In the genomic region with DNA sequence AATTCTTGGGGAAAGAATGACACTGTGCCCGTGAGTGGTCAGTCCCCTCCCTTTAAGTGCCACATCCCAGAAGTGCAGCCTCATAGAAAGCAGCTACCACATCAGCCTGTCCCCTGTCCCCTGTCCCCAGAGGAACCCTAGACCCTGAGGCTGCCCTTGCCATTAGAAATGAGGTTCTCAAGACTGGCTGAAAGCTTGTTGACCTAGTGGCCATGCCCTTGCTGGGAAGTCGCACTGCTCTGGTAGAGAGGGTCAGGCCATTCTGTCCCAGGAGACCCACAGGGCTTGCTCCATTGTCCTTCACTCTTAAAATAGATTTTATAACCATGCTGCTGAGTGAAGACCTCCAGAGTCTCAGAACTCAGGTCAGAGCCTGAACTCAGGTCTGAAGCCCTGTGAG, we compare ENCODE assay signal across 17 cellular contexts.
"Had no signal": no experiment of that assay in that cellular context is flagged by ENCODE, and none has a peak within 500 bp of the region (broad histone marks: within the 10 kb centered on the region; RNA-seq: fewer than 3 reads in every experiment).

No MANE protein-coding gene starts in this region.

- H3K4me3 Mint-ChIP-seq: immature natural killer cell, memory B cell, nephron, T-cell had no signal

- H3K27me3 Mint-ChIP-seq: memory B cell had no signal

- H3K27ac ChIP-seq: colonic mucosa, esophagus squamous epithelium had no signal

- ATAC-seq: activated naive CD4-positive, alpha-beta T cell treated with anti-CD3 and anti-CD28 coated beads, Interleukin-2, amount 50 U/mL, for 72 hours; stimulated activated naive CD8-positive, alpha-beta T cell treated with anti-CD3 and anti-CD28 coated beads, Interleukin-15, Interleukin-2, amounts not matched to agents 100 U/mL and 50 U/mL, for 24 hours; T-cell had no signal

- H3K27ac Mint-ChIP-seq: activated naive CD4-positive, alpha-beta T cell treated with anti-CD3 and anti-CD28 coated beads, Interleukin-2, amount 50 U/mL, for 72 hours; immature natural killer cell; memory B cell; T-cell had no signal

- H3K9me3 Mint-ChIP-seq: activated naive CD4-positive, alpha-beta T cell treated with anti-CD3 and anti-CD28 coated beads, Interleukin-2, amount 50 U/mL, for 72 hours; immature natural killer cell had no signal

- H3K4me1 Mint-ChIP-seq: immature natural killer cell, memory B cell, T-cell had no signal

- DNase-seq: activated gamma-delta T cell; activated T-cell treated with anti-CD3 and anti-CD28 coated beads, Interleukin-2, amount 50 U/mL, for 1 hour; caudate nucleus; colonic mucosa; esophagus squamous epithelium; glutamatergic neuron; immature natural killer cell; stimulated activated CD4-positive, alpha-beta T cell treated with anti-CD3 and anti-CD28 coated beads, Interleukin-4, amount 100 ng/mL, for 4 hours; stimulated activated CD8-positive, alpha-beta memory T cell treated with anti-CD3 and anti-CD28 coated beads, Interleukin-4, amount 100 ng/mL, for 48 hours; stimulated activated naive CD8-positive, alpha-beta T cell treated with anti-CD3 and anti-CD28 coated beads, Interleukin-15, Interleukin-2, amounts not matched to agents 100 U/mL and 50 U/mL, for 24 hours; T-cell; T-helper 9 cell; transverse colon had no signal

- H3K4me3 ChIP-seq: colonic mucosa, esophagus squamous epithelium, skin epidermis, transverse colon had no signal

- H3K36me3 ChIP-seq: colonic mucosa, esophagus squamous epithelium, transverse colon had no signal

- H3K9me3 ChIP-seq: colonic mucosa, esophagus squamous epithelium, transverse colon had no signal

- H3K27me3 ChIP-seq: colonic mucosa, transverse colon had no signal

- H3K4me1 ChIP-seq: colonic mucosa had no signal

- H3K36me3 Mint-ChIP-seq: activated naive CD4-positive, alpha-beta T cell treated with anti-CD3 and anti-CD28 coated beads, Interleukin-2, amount 50 U/mL, for 72 hours; immature natural killer cell; memory B cell; T-cell had no signal
